Comparison of ENCODE assay signal across 20 cellular contexts in the genomic region with DNA sequence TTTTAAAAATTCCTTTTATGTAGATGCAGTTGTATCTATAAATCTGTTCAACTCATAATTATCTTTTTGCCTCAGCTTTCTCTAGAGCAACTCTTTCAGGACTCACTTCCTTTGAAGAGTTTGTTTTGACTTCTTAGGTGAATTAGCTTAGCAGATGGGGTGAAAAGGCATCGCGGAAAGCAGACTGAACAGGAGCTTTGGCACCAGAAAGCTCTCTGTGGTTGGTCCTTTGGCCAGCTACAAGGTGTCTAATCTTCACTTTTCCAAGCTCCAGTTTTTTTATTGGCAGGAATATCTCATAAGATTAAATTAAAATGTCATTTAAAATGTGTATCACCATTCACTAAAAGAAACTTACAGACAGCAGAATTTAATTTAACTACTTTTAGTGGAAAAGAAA.
A peak's percentile ranks its signal among the peaks of the same experiment; 100 is the strongest.
DNase-seq lines count a peak whose midpoint lies in the region; ATAC-seq, FAIRE-seq and TF ChIP-seq lines count a peak whose summit lies in the region.
"Had no signal": no experiment of that assay in that cellular context is flagged by ENCODE, and none has a peak within 500 bp of the region (broad histone marks: within the 10 kb centered on the region; RNA-seq: fewer than 3 reads in every experiment).

No MANE protein-coding gene starts in this region.

- no peak overlapping the region for H3K27ac ChIP-seq in SK-N-SH (ENCODE audit: low read depth in 2 of 2, low read length in 1 of 2)
- no peak overlapping the region for H3K27ac ChIP-seq in astrocyte (ENCODE audit: low read depth, low read length)
- no peak overlapping the region for H3K27ac ChIP-seq in thyroid gland

- DNase-seq in SK-N-SH = no peak
- DNase-seq in astrocyte (ENCODE audit: low read depth) = no peak
- DNase-seq in naive thymus-derived CD8-positive, alpha-beta T cell = peak in 2 of 10 donors; percentile 9 to 19
- no peak for DNase-seq in activated CD8-positive, alpha-beta memory T cell treated with anti-CD3 and anti-CD28 coated beads, Interleukin-2, amount 10 ng/mL, durations not matched to agents 7 days and 5 days
- DNase-seq in thyroid gland = no peak
- DNase-seq in NOMO-1 treated with dmso at 0.1 percent for 144 hours (lab: John Stamatoyannopoulos, UW; ENCODE audit: unreplicated experiment) = no peak
- DNase-seq: Calu3; CD4-positive, alpha-beta T cell; DMS153; DMS79 treated with DMSO at 0.1 percent for 48 hours; EL; GDM1 had no signal

- TF ChIP-seq CTCF in SK-N-SH (IDR thresholded peaks at IDR 0.05) (no peak), astrocyte (IDR thresholded peaks at IDR 0.05; ENCODE audit: insufficient read depth, low read depth, low read length) (no peak), thyroid gland (IDR thresholded peaks at IDR 0.05) (no peak)

- H3K36me3 ChIP-seq in SK-N-SH (replicated peaks in 1 of 2; ENCODE audit: control insufficient read depth in 1 of 2, insufficient read depth in 2 of 2, low read length in 1 of 2) (no peaks in the 10 kb centered on the region), astrocyte (ENCODE audit: insufficient read depth, low read length) (no peaks in the 10 kb centered on the region), thyroid gland (no peaks in the 10 kb centered on the region)

- no peaks in the 10 kb centered on the region for H4K20me1 ChIP-seq in SK-N-SH (ENCODE audit: insufficient read depth)
- H4K20me1 ChIP-seq in astrocyte (ENCODE audit: insufficient read depth, low read length) = no peaks in the 10 kb centered on the region

- H3K79me2 ChIP-seq in SK-N-SH (ENCODE audit: insufficient read depth) = no peaks in the 10 kb centered on the region
- H3K79me2 ChIP-seq in astrocyte (ENCODE audit: insufficient read depth, low read length) = no peaks in the 10 kb centered on the region

- no peaks in the 10 kb centered on the region for H3K27me3 Mint-ChIP-seq in astrocyte (ENCODE audit: low read depth, unreplicated experiment)
- H3K27me3 Mint-ChIP-seq in naive thymus-derived CD8-positive, alpha-beta T cell = peaks cover 0 to 1% (median 0%) of the 10 kb centered on the region in 5 donors
- no peaks in the 10 kb centered on the region for H3K27me3 Mint-ChIP-seq in activated CD8-positive, alpha-beta memory T cell treated with anti-CD3 and anti-CD28 coated beads, Interleukin-2, amount 10 ng/mL, durations not matched to agents 7 days and 5 days
- H3K27me3 Mint-ChIP-seq: CD4-positive, alpha-beta T cell had no signal

- TF ChIP-seq RAD21 in SK-N-SH (IDR thresholded peaks at IDR 0.05; ENCODE audit: low read length) = no peak

- H3K4me3 Mint-ChIP-seq in astrocyte (ENCODE audit: unreplicated experiment) = no peak overlapping the region
- H3K4me3 Mint-ChIP-seq in naive thymus-derived CD8-positive, alpha-beta T cell = peak overlapping the region in 2 of 10 donors; percentile 9 to 26
- no peak overlapping the region for H3K4me3 Mint-ChIP-seq in activated CD8-positive, alpha-beta memory T cell treated with anti-CD3 and anti-CD28 coated beads, Interleukin-2, amount 10 ng/mL, durations not matched to agents 7 days and 5 days
- H3K4me3 Mint-ChIP-seq: B cell; CD4-positive, alpha-beta T cell had no signal

- H3K4me1 ChIP-seq in SK-N-SH (ENCODE audit: control insufficient read depth in 1 of 2, insufficient read depth in 2 of 2, low read depth in 1 of 2, low read length in 1 of 2) (peaks cover 0 to 3% of the 10 kb centered on the region in 2 experiments; a peak in 3 of 4 replicates), astrocyte (ENCODE audit: insufficient read depth, low read length) (no peaks in the 10 kb centered on the region), thyroid gland (no peaks in the 10 kb centered on the region)

- no peaks in the 10 kb centered on the region for H3K9me3 ChIP-seq in SK-N-SH
- H3K9me3 ChIP-seq in astrocyte (ENCODE audit: insufficient read depth, low read depth, low read length) = no peaks in the 10 kb centered on the region
- H3K9me3 ChIP-seq in thyroid gland = no peaks in the 10 kb centered on the region

- H3F3A ChIP-seq in SK-N-SH (replicated peaks; ENCODE audit: insufficient read depth) = no peaks in the 10 kb centered on the region

- no peak overlapping the region for H3K9ac ChIP-seq in SK-N-SH
- H3K9ac ChIP-seq in astrocyte (ENCODE audit: low read length) = no peak overlapping the region

- no peak overlapping the region for H3K27ac Mint-ChIP-seq in astrocyte (ENCODE audit: unreplicated experiment)
- peak overlapping the region in 3 of 10 donors; percentile 43 to 75 (median 59) for H3K27ac Mint-ChIP-seq in naive thymus-derived CD8-positive, alpha-beta T cell
- no peak overlapping the region for H3K27ac Mint-ChIP-seq in activated CD8-positive, alpha-beta memory T cell treated with anti-CD3 and anti-CD28 coated beads, Interleukin-2, amount 10 ng/mL, durations not matched to agents 7 days and 5 days
- H3K27ac Mint-ChIP-seq: B cell; CD4-positive, alpha-beta T cell had no signal

- FAIRE-seq in astrocyte (lab: Jason Lieb, UNC) = peak; percentile 23
- FAIRE-seq: A204.1, GM12892, H54, HepG2, HTR-8/SVneo had no signal

- 92% methylated on average over 2 of the region's 2 CpGs for WGBS in SK-N-SH (ENCODE audit: low lambda C conversion rate)
- 66 to 68% methylated on average over 2 of the region's 2 CpGs for WGBS in thyroid gland, 2 donors

- no peaks in the 10 kb centered on the region for H3K9me3 Mint-ChIP-seq in astrocyte (ENCODE audit: unreplicated experiment)
- no peaks in the 10 kb centered on the region for H3K9me3 Mint-ChIP-seq in naive thymus-derived CD8-positive, alpha-beta T cell
- H3K9me3 Mint-ChIP-seq in activated CD8-positive, alpha-beta memory T cell treated with anti-CD3 and anti-CD28 coated beads, Interleukin-2, amount 10 ng/mL, durations not matched to agents 7 days and 5 days (ENCODE audit: low read depth) = no peaks in the 10 kb centered on the region
- H3K9me3 Mint-ChIP-seq: CD4-positive, alpha-beta T cell had no signal

- no peak for TF ChIP-seq EP300 in SK-N-SH (IDR thresholded peaks at IDR 0.05; ENCODE audit: borderline replicate concordance in 1 of 2, low read depth in 1 of 2, low read length in 1 of 2)

- intact Hi-C loops in thyroid gland (cut with DNase I) = no loop called here

- H3K4me3 ChIP-seq in SK-N-SH (ENCODE audit: low read depth in 2 of 2, low read length in 1 of 2) (no peak overlapping the region), astrocyte (ENCODE audit: insufficient read depth, low read depth, low read length) (no peak overlapping the region), thyroid gland (replicated peaks in 1 of 3) (no peak overlapping the region)

- H3K9me2 ChIP-seq in SK-N-SH = no peaks in the 10 kb centered on the region

- no peaks in the 10 kb centered on the region for H3K27me3 ChIP-seq in SK-N-SH (ENCODE audit: insufficient read depth)
- H3K27me3 ChIP-seq in astrocyte (ENCODE audit: insufficient read depth, low read length) = no peaks in the 10 kb centered on the region
- H3K27me3 ChIP-seq in thyroid gland = no peaks in the 10 kb centered on the region

- H2AFZ ChIP-seq in SK-N-SH (ENCODE audit: low read depth) = peak overlapping the region; percentile 6; the same call in 1 of the 2 replicates
- no peak overlapping the region for H2AFZ ChIP-seq in astrocyte (ENCODE audit: low read depth, low read length)

- H3K4me1 Mint-ChIP-seq in astrocyte (ENCODE audit: low read depth, unreplicated experiment) = peaks cover 18% of the 10 kb centered on the region
- H3K4me1 Mint-ChIP-seq in naive thymus-derived CD8-positive, alpha-beta T cell = peaks cover 17 to 39% (median 31%) of the 10 kb centered on the region in 4 donors
- H3K4me1 Mint-ChIP-seq in activated CD8-positive, alpha-beta memory T cell treated with anti-CD3 and anti-CD28 coated beads, Interleukin-2, amount 10 ng/mL, durations not matched to agents 7 days and 5 days = peaks cover 9% of the 10 kb centered on the region
- H3K4me1 Mint-ChIP-seq: B cell had no signal

- H3K4me2 ChIP-seq in SK-N-SH (no peak overlapping the region), astrocyte (ENCODE audit: low read length) (no peak overlapping the region)

- POLR2A ChIA-PET in SK-N-SH (lab: Yijun Ruan, JAX) = no interaction called here
- POLR2A ChIA-PET in naive thymus-derived CD8-positive, alpha-beta T cell (lab: Charles Lee) = interaction anchor here (0.9 to 1.3 kb wide), 2 partner anchors 53 to 59 kb away, joined by 3 to 4 read pairs; no protein-coding TSS in a partner anchor

- CTCF ChIA-PET in SK-N-SH (lab: Yijun Ruan, JAX) = no interaction called here
- CTCF ChIA-PET in activated CD8-positive, alpha-beta memory T cell treated with anti-CD3 and anti-CD28 coated beads, Interleukin-2, amount 10 ng/mL, durations not matched to agents 7 days and 5 days (lab: Charles Lee) = no interaction called here

- no peak for TF ChIP-seq POLR2A in thyroid gland (IDR thresholded peaks at IDR 0.05)

- ATAC-seq in SK-N-SH treated with all-trans-retinoic acid at 6 μM for 48 hours = no peak
- peak; percentile 33 to 44 for ATAC-seq in naive thymus-derived CD8-positive, alpha-beta T cell
- ATAC-seq in activated CD8-positive, alpha-beta memory T cell treated with anti-CD3 and anti-CD28 coated beads, Interleukin-2, amount 10 ng/mL, durations not matched to agents 7 days and 5 days = no peak
- ATAC-seq: HCT116, HepG2 had no signal

- no peaks in the 10 kb centered on the region for H3K36me3 Mint-ChIP-seq in astrocyte (ENCODE audit: low read depth, unreplicated experiment)
- no peaks in the 10 kb centered on the region for H3K36me3 Mint-ChIP-seq in naive thymus-derived CD8-positive, alpha-beta T cell
- H3K36me3 Mint-ChIP-seq in activated CD8-positive, alpha-beta memory T cell treated with anti-CD3 and anti-CD28 coated beads, Interleukin-2, amount 10 ng/mL, durations not matched to agents 7 days and 5 days = no peaks in the 10 kb centered on the region

TF ChIP-seq in SK-N-SH, 30 proteins besides CTCF, POLR2A, EP300 and RAD21 (continues in another document):
- TF ChIP-seq GABPA (IDR thresholded peaks at IDR 0.05; ENCODE audit: low read depth) (no peak), NRF1 (IDR thresholded peaks at IDR 0.05; ENCODE audit: low read depth, low read length) (no peak), FOSL2 (IDR thresholded peaks at IDR 0.05; ENCODE audit: borderline replicate concordance, low read depth) (no peak), RCOR1 (IDR thresholded peaks at IDR 0.05; ENCODE audit: low read length) (no peak)

TF ChIP-seq in SK-N-SH treated with all-trans-retinoic acid at 6 μM for 48 hours, 23 proteins besides CTCF, POLR2A, EP300 and RAD21 (continues in another document):
- no peak for TF ChIP-seq ESRRG (CRISPR knock-in tag; IDR thresholded peaks at IDR 0.05)
- TF ChIP-seq ZFP3 (CRISPR knock-in tag; IDR thresholded peaks at IDR 0.05) = no peak
- no peak for TF ChIP-seq SNAI2 (CRISPR knock-in tag; IDR thresholded peaks at IDR 0.05)

Comparison
In these comparisons a context has a peak if more than half of its experiments do, and no peak if none do; other contexts are left out.
1. ATAC-seq: peak in naive thymus-derived CD8-positive, alpha-beta T cell (2 of 2); none in SK-N-SH treated with all-trans-retinoic acid at 6 μM for 48 hours (single experiment) and activated CD8-positive, alpha-beta memory T cell treated with anti-CD3 and anti-CD28 coated beads, Interleukin-2, amount 10 ng/mL, durations not matched to agents 7 days and 5 days (single experiment).